ENCODE assay signal across 9 cellular contexts in genomic region chr7:73005356-73005692, GRCh38. TPM values are rescaled to one million over a fixed set of nuclear protein-coding genes. Genes with fewer than 3 reads are reported as not detected.
DNase-seq lines count a peak whose midpoint lies in the region; ATAC-seq and TF ChIP-seq lines count a peak whose summit lies in the region.
"Not testable (repeated sequence)": the region's sequence is repeated elsewhere in the genome, so short reads cannot be mapped to it uniquely, and the experiment has no call there.
"Had no signal": no experiment of that assay in that cellular context is flagged by ENCODE, and none has a peak within 500 bp of the region (broad histone marks: within the 10 kb centered on the region; RNA-seq: fewer than 3 reads in every experiment).

No MANE protein-coding gene starts in this region.

- not testable (repeated sequence) for H3K4me1 ChIP-seq in mesodermal cell (ENCODE audit: control insufficient read depth, insufficient read depth, low read length, poor library complexity, severe bottlenecking)

- peak overlapping the region; percentile 57 for H3K4me3 ChIP-seq in epithelial cell of proximal tubule (ENCODE audit: low read depth, low read length)
- H3K4me3 ChIP-seq in mesodermal cell (ENCODE audit: extremely low read depth, insufficient read depth, low read length, poor library complexity, severe bottlenecking), result peak overlapping the region; percentile 55

- not testable (repeated sequence) for H3K36me3 Mint-ChIP-seq in activated T-helper 1 cell treated with anti-CD3 and anti-CD28 coated beads, Interleukin-12 subunit alpha, Interleukin-12 subunit beta, Interleukin-2, Interleukin-4 antibody, amounts not matched to agents 30 ng/mL and 10 ng/mL and 1 ng/mL, durations not matched to agents 14 hours and 24 hours and 36 hours (ENCODE audit: low read depth)

- H3K9me3 ChIP-seq in mesodermal cell (ENCODE audit: control insufficient read depth, low read length), result not testable (repeated sequence)

- CTCF ChIA-PET in RWPE1 (lab: Yijun Ruan, JAX), result not testable (repeated sequence)

- not testable (repeated sequence) for H3K27me3 Mint-ChIP-seq in activated T-helper 1 cell treated with anti-CD3 and anti-CD28 coated beads, Interleukin-12 subunit alpha, Interleukin-12 subunit beta, Interleukin-2, Interleukin-4 antibody, amounts not matched to agents 30 ng/mL and 10 ng/mL and 1 ng/mL, durations not matched to agents 14 hours and 24 hours and 36 hours (ENCODE audit: insufficient read depth)

- ATAC-seq in GM19351 (IDR thresholded peaks at IDR 0.05; ENCODE audit: unreplicated experiment) (peak; percentile 77), HG02981 (IDR thresholded peaks at IDR 0.05; ENCODE audit: unreplicated experiment) (peak; percentile 58)

- intact Hi-C loops in activated T-helper 1 cell treated with anti-CD3 and anti-CD28 coated beads, Interleukin-12 subunit alpha, Interleukin-12 subunit beta, Interleukin-2, Interleukin-4 antibody, amounts not matched to agents 30 ng/mL and 10 ng/mL and 1 ng/mL, durations not matched to agents 14 hours and 24 hours and 36 hours (cut with micrococcal nuclease), result not testable (repeated sequence)

- not testable (repeated sequence) for H3K4me1 Mint-ChIP-seq in activated T-helper 1 cell treated with anti-CD3 and anti-CD28 coated beads, Interleukin-12 subunit alpha, Interleukin-12 subunit beta, Interleukin-2, Interleukin-4 antibody, amounts not matched to agents 30 ng/mL and 10 ng/mL and 1 ng/mL, durations not matched to agents 14 hours and 24 hours and 36 hours (ENCODE audit: low read depth)

- no CpG with 5 or more reads among the region's 30 CpGs for WGBS in mesodermal cell (ENCODE audit: insufficient coverage in 2 of 2), 2 experiments

- POLR2A ChIA-PET in RWPE1 (lab: Yijun Ruan, JAX; ENCODE audit: low non-redundant PET), result not testable (repeated sequence)

- peak overlapping the region; percentile 96 for H3K4me3 Mint-ChIP-seq in activated T-helper 1 cell treated with anti-CD3 and anti-CD28 coated beads, Interleukin-12 subunit alpha, Interleukin-12 subunit beta, Interleukin-2, Interleukin-4 antibody, amounts not matched to agents 30 ng/mL and 10 ng/mL and 1 ng/mL, durations not matched to agents 14 hours and 24 hours and 36 hours

- H3K27ac ChIP-seq in RWPE1 (peak overlapping the region; percentile 96), mesodermal cell (ENCODE audit: low read depth, low read length, severe bottlenecking) (peak overlapping the region; percentile 82)

- H3K36me3 ChIP-seq in mesodermal cell (ENCODE audit: control insufficient read depth, insufficient read depth, low read length), result not testable (repeated sequence)

- not testable (repeated sequence) for DNase-seq in RWPE1 (ENCODE audit: low spot score); epithelial cell of proximal tubule (ENCODE audit: low read depth)
- DNase-seq in activated T-helper 1 cell treated with anti-CD3 and anti-CD28 coated beads, Interleukin-12 subunit alpha, Interleukin-12 subunit beta, Interleukin-2, Interleukin-4 antibody, amounts not matched to agents 30 ng/mL and 10 ng/mL and 1 ng/mL, durations not matched to agents 14 hours and 24 hours and 36 hours (ENCODE audit: low spot score), result peak; percentile 70
- DNase-seq in stimulated activated CD4-positive, alpha-beta T cell treated with anti-CD3 and anti-CD28 coated beads, Interleukin-1b, Interleukin-23, amount 100 ng/mL, for 24 hours (ENCODE audit: low read depth in 4 of 4, low spot score in 1 of 4), result peak; percentile 39 to 65 (median 52)

- not testable (repeated sequence) for TF ChIP-seq CTCF in RWPE1 (conservative IDR thresholded peaks at IDR 0.05; ENCODE audit: low read depth); epithelial cell of proximal tubule (conservative IDR thresholded peaks at IDR 0.05; ENCODE audit: low read depth, low read length)

- not testable (repeated sequence) for H3K9me3 Mint-ChIP-seq in activated T-helper 1 cell treated with anti-CD3 and anti-CD28 coated beads, Interleukin-12 subunit alpha, Interleukin-12 subunit beta, Interleukin-2, Interleukin-4 antibody, amounts not matched to agents 30 ng/mL and 10 ng/mL and 1 ng/mL, durations not matched to agents 14 hours and 24 hours and 36 hours

- H3K27ac Mint-ChIP-seq in activated T-helper 1 cell treated with anti-CD3 and anti-CD28 coated beads, Interleukin-12 subunit alpha, Interleukin-12 subunit beta, Interleukin-2, Interleukin-4 antibody, amounts not matched to agents 30 ng/mL and 10 ng/mL and 1 ng/mL, durations not matched to agents 14 hours and 24 hours and 36 hours, result peak overlapping the region; percentile 100

RNA-seq across cellular contexts. Expression of gene SPDYE8, which starts 24.2 kb away (rescaled TPM):
- not detected in 2 replicates for total RNA-seq in activated T-helper 1 cell treated with anti-CD3 and anti-CD28 coated beads, Interleukin-12 subunit alpha, Interleukin-12 subunit beta, Interleukin-2, Interleukin-4 antibody, amounts not matched to agents 30 ng/mL and 10 ng/mL and 1 ng/mL, durations not matched to agents 14 hours and 24 hours and 36 hours
- total RNA-seq in epithelial cell of proximal tubule, result not detected in 2 replicates
- polyA plus RNA-seq in mesodermal cell (2013, experiment 1 of 2), result not detected
- not detected for polyA plus RNA-seq in mesodermal cell (2013, experiment 2 of 2)
- total RNA-seq: dermis blood vessel endothelial cell, RPMI7951 had no signal

RNA-seq across cellular contexts. Expression of gene TRIM74, which starts 36.1 kb away (rescaled TPM):
- total RNA-seq in activated T-helper 1 cell treated with anti-CD3 and anti-CD28 coated beads, Interleukin-12 subunit alpha, Interleukin-12 subunit beta, Interleukin-2, Interleukin-4 antibody, amounts not matched to agents 30 ng/mL and 10 ng/mL and 1 ng/mL, durations not matched to agents 14 hours and 24 hours and 36 hours, result 0.44 and 0.57 TPM in 2 replicates
- not detected in 2 replicates for total RNA-seq in epithelial cell of proximal tubule
- 0.88 TPM for polyA plus RNA-seq in mesodermal cell (2013, experiment 1 of 2)
- polyA plus RNA-seq in mesodermal cell (2013, experiment 2 of 2), result 0.56 TPM
- total RNA-seq: RPMI7951 had no signal

RNA-seq across cellular contexts. Expression of gene SPDYE11, which starts 52.4 kb away (rescaled TPM):
- total RNA-seq in activated T-helper 1 cell treated with anti-CD3 and anti-CD28 coated beads, Interleukin-12 subunit alpha, Interleukin-12 subunit beta, Interleukin-2, Interleukin-4 antibody, amounts not matched to agents 30 ng/mL and 10 ng/mL and 1 ng/mL, durations not matched to agents 14 hours and 24 hours and 36 hours, result not detected in 2 replicates
- total RNA-seq in epithelial cell of proximal tubule, result not detected in 2 replicates
- not detected for polyA plus RNA-seq in mesodermal cell (2013, experiment 1 of 2)
- not detected for polyA plus RNA-seq in mesodermal cell (2013, experiment 2 of 2)
- total RNA-seq: dermis blood vessel endothelial cell, RPMI7951 had no signal
